In genomic region chr7:36287371-36288241, GRCh38 we compare ENCODE assay signal across 8 cellular contexts.
DNase-seq lines count a peak whose midpoint lies in the region; ATAC-seq and TF ChIP-seq lines count a peak whose summit lies in the region.

No MANE protein-coding gene starts in this region.

- TF ChIP-seq POLR2A in NB4 (IDR thresholded peaks at IDR 0.05; ENCODE audit: extremely low read depth, insufficient read length): no peak

- peak overlapping the region; percentile 74 to 77 for H3K4me3 Mint-ChIP-seq in activated T-cell treated with anti-CD3 and anti-CD28 coated beads, Interleukin-2, amount 50 U/mL, for 72 hours
- no peak overlapping the region for H3K4me3 Mint-ChIP-seq in nephron progenitor cell

- no peaks in the 10 kb centered on the region for H3K27me3 Mint-ChIP-seq in activated T-cell treated with anti-CD3 and anti-CD28 coated beads, Interleukin-2, amount 50 U/mL, for 72 hours (ENCODE audit: low read depth)
- no peaks in the 10 kb centered on the region for H3K27me3 Mint-ChIP-seq in nephron progenitor cell (ENCODE audit: low read depth, poor library complexity)

- DNase-seq in NB4 (ENCODE audit: low read depth) (peak; percentile 54), nephron progenitor cell (peak; percentile 21), ureter (ENCODE audit: low spot score) (no peak), omental fat pad (ENCODE audit: low spot score) (no peak), NCI-H187 (lab: John Stamatoyannopoulos, UW) (no peak)
- peak; percentile 43 to 44 for DNase-seq in activated T-cell treated with anti-CD3 and anti-CD28 coated beads, Interleukin-2, amount 50 U/mL, for 72 hours

- H3K4me3 ChIP-seq in NB4 (ENCODE audit: low read depth, low read length): no peak overlapping the region

- no peak for TF ChIP-seq CTCF in 22Rv1 (IDR thresholded peaks at IDR 0.05)
- no peak for TF ChIP-seq CTCF in NB4 (IDR thresholded peaks at IDR 0.05; ENCODE audit: low read depth, low read length)
- no peak for TF ChIP-seq CTCF in nephron progenitor cell (IDR thresholded peaks at IDR 0.05)
- TF ChIP-seq CTCF in omental fat pad (IDR thresholded peaks at IDR 0.05): no peak

- peaks cover 61% of the 10 kb centered on the region for H3K4me1 Mint-ChIP-seq in activated T-cell treated with anti-CD3 and anti-CD28 coated beads, Interleukin-2, amount 50 U/mL, for 72 hours (ENCODE audit: low read depth)
- peaks cover 63% of the 10 kb centered on the region for H3K4me1 Mint-ChIP-seq in nephron progenitor cell

- peak overlapping the region; percentile 88 for H3K27ac Mint-ChIP-seq in activated T-cell treated with anti-CD3 and anti-CD28 coated beads, Interleukin-2, amount 50 U/mL, for 72 hours
- peak overlapping the region; percentile 23 for H3K27ac Mint-ChIP-seq in nephron progenitor cell

- H3K36me3 Mint-ChIP-seq in activated T-cell treated with anti-CD3 and anti-CD28 coated beads, Interleukin-2, amount 50 U/mL, for 72 hours (ENCODE audit: insufficient read depth in 2 of 2): peaks cover 0 to 2% of the 10 kb centered on the region in 2 donors
- peaks cover 11% of the 10 kb centered on the region for H3K36me3 Mint-ChIP-seq in nephron progenitor cell (ENCODE audit: low read depth)

- H3K9me3 Mint-ChIP-seq in activated T-cell treated with anti-CD3 and anti-CD28 coated beads, Interleukin-2, amount 50 U/mL, for 72 hours: no peaks in the 10 kb centered on the region
- H3K9me3 Mint-ChIP-seq in nephron progenitor cell: no peaks in the 10 kb centered on the region

- ATAC-seq in GM18907 (IDR thresholded peaks at IDR 0.05; ENCODE audit: unreplicated experiment): peak; percentile 51
- peak; percentile 45 to 58 for ATAC-seq in activated T-cell treated with anti-CD3 and anti-CD28 coated beads, Interleukin-2, amount 50 U/mL, for 72 hours (replicated peaks in 1 of 2)
- ATAC-seq in omental fat pad (ENCODE audit: low FRiP score): no peak

- H3K27ac ChIP-seq in 22Rv1: peak overlapping the region; percentile 47

Comparison
In these comparisons a context has a peak if more than half of its experiments do, and no peak if none do; other contexts are left out.
1. DNase-seq: peak in NB4 (single experiment), activated T-cell treated with anti-CD3 and anti-CD28 coated beads, Interleukin-2, amount 50 U/mL, for 72 hours (2 of 2) and nephron progenitor cell (single experiment); none in ureter (single experiment), omental fat pad (single experiment) and NCI-H187 (0 of 2).